In the genomic region with DNA sequence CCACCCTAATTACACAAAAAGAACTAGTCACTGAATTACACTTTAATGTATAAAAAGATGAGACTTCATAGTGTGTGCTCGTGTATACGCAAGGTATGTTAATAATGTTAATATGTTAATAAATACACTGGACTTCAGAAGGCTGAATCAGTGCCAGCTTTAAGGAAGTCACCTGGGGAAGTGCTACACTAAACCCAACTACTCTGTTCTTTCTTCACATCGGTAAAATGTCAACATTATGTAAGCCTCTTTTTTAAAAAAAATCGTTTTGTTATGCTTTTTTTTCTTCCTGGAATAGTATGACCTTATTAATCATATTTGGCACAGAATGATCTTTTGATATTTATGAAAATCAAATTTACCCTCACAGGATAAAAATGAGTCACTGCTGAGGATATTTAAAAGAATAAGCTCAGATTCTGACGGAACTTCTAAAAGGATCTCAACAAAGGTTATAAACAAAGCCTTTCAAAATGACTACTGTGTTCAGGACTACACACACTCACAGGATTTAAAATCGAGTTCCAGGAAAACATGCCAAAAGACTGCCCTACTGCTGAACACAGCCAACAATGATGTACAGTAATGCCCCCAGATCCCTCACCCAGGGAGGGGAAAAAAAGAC, we compare ENCODE assay signal across 21 cellular contexts.
DNase-seq lines count a peak whose midpoint lies in the region; ATAC-seq, FAIRE-seq and TF ChIP-seq lines count a peak whose summit lies in the region.
"Had no signal": no experiment of that assay in that cellular context is flagged by ENCODE, and none has a peak within 500 bp of the region (broad histone marks: within the 10 kb centered on the region; RNA-seq: fewer than 3 reads in every experiment).

No MANE protein-coding gene starts in this region.

- no peaks in the 10 kb centered on the region for H3K36me3 Mint-ChIP-seq in Calu3 (ENCODE audit: insufficient read depth, unreplicated experiment)

- H3K9ac ChIP-seq in endothelial cell of umbilical vein (replicated peaks; ENCODE audit: extremely low read depth, insufficient read depth, low read length) = peak overlapping the region; percentile 24

- BruUV-seq in Calu3 (replicated peaks; lab: Mats Ljungman, UMichigan) (no TSS peak), OCI-LY7 (replicated peaks; lab: Mats Ljungman, UMichigan) (TSS peak; percentile 22), endothelial cell of umbilical vein (replicated peaks; lab: Mats Ljungman, UMichigan) (no TSS peak)

- H2AFZ ChIP-seq in OCI-LY7 (ENCODE audit: low read length) = no peak overlapping the region
- no peak overlapping the region for H2AFZ ChIP-seq in endothelial cell of umbilical vein (ENCODE audit: low read depth, low read length)

- no peak for TF ChIP-seq POLR2A in endothelial cell of umbilical vein (IDR thresholded peaks at IDR 0.05; ENCODE audit: low read depth, low read length)

- peak overlapping the region; percentile 27 for H3K27ac Mint-ChIP-seq in Calu3 (ENCODE audit: unreplicated experiment)
- H3K27ac Mint-ChIP-seq: B cell, HFFc6 had no signal

- no peak for FAIRE-seq in endothelial cell of umbilical vein (lab: Jason Lieb, UNC)
- FAIRE-seq: colon had no signal

- peaks cover 21% of the 10 kb centered on the region for H3K4me1 Mint-ChIP-seq in Calu3 (ENCODE audit: low read depth, unreplicated experiment)
- H3K4me1 Mint-ChIP-seq: B cell had no signal

- H3K9me3 Mint-ChIP-seq in Calu3 (ENCODE audit: low read depth, unreplicated experiment) = no peaks in the 10 kb centered on the region

- H3K79me2 ChIP-seq in OCI-LY7 (ENCODE audit: insufficient read depth, low read depth, low read length) (no peaks in the 10 kb centered on the region), endothelial cell of umbilical vein (ENCODE audit: control insufficient read depth, insufficient read depth, low read length) (no peaks in the 10 kb centered on the region)

- TF ChIP-seq CTCF in Calu3 (IDR thresholded peaks at IDR 0.05; ENCODE audit: unreplicated experiment) (no peak), OCI-LY7 (conservative IDR thresholded peaks at IDR 0.05; ENCODE audit: low read length) (no peak), endothelial cell of umbilical vein (IDR thresholded peaks at IDR 0.05; ENCODE audit: extremely low read depth in 1 of 2, insufficient read depth in 1 of 2, low read depth in 1 of 2, low read length in 2 of 2) (no peak)

- no peaks in the 10 kb centered on the region for H3K27me3 Mint-ChIP-seq in Calu3 (ENCODE audit: unreplicated experiment)
- H3K27me3 Mint-ChIP-seq: B cell had no signal

- H3K36me3 ChIP-seq in OCI-LY7 (ENCODE audit: insufficient read depth, low read length) (no peaks in the 10 kb centered on the region), endothelial cell of umbilical vein (ENCODE audit: control insufficient read depth in 2 of 2, extremely low read depth in 1 of 2, insufficient read depth in 2 of 2, low read length in 2 of 2) (no peaks in the 10 kb centered on the region), muscle layer of duodenum (ENCODE audit: control insufficient read depth in 1 of 2, insufficient read depth in 2 of 2, low read length in 2 of 2) (no peaks in the 10 kb centered on the region)

- H3K27ac ChIP-seq in OCI-LY7 (ENCODE audit: low read depth, low read length, poor library complexity, severe bottlenecking) (no peak overlapping the region), endothelial cell of umbilical vein (ENCODE audit: insufficient read depth, low read depth, low read length) (peak overlapping the region; percentile 63), muscle layer of duodenum (ENCODE audit: low read length) (peak overlapping the region; percentile 56)
- H3K27ac ChIP-seq: psoas muscle had no signal

- H3K9me3 ChIP-seq in OCI-LY7 (ENCODE audit: low read length) = no peaks in the 10 kb centered on the region
- no peaks in the 10 kb centered on the region for H3K9me3 ChIP-seq in endothelial cell of umbilical vein (replicated peaks; ENCODE audit: control insufficient read depth, insufficient read depth, low read length)
- H3K9me3 ChIP-seq in muscle layer of duodenum (ENCODE audit: control insufficient read depth in 1 of 2, low read length in 2 of 2) = no peaks in the 10 kb centered on the region
- H3K9me3 ChIP-seq: psoas muscle had no signal

- no peaks in the 10 kb centered on the region for H3K4me1 ChIP-seq in OCI-LY7 (ENCODE audit: insufficient read depth, low read length, poor library complexity, severe bottlenecking)
- H3K4me1 ChIP-seq in endothelial cell of umbilical vein (ENCODE audit: control insufficient read depth, extremely low read depth, insufficient read depth, low read length) = peaks cover 12% of the 10 kb centered on the region
- H3K4me1 ChIP-seq in muscle layer of duodenum (ENCODE audit: control insufficient read depth in 1 of 2, insufficient read depth in 2 of 2, low read length in 2 of 2) = no peaks in the 10 kb centered on the region
- H3K4me1 ChIP-seq: psoas muscle had no signal

- intact Hi-C loops in Calu3 (cut with micrococcal nuclease; ENCODE audit: unreplicated experiment) = no loop called here
- intact Hi-C loops in OCI-LY7 (cut with micrococcal nuclease; ENCODE audit: unreplicated experiment) = no loop called here
- intact Hi-C loops in endothelial cell of umbilical vein (cut with micrococcal nuclease) = loop anchor here (1.0 to 5.0 kb wide), 2 partner anchors 136 to 371 kb away; a partner anchor contains a TSS

- no peak for ATAC-seq in HG02642 (IDR thresholded peaks at IDR 0.05; ENCODE audit: poor library complexity, unreplicated experiment)
- ATAC-seq: left cardiac atrium, Right ventricle myocardium inferior had no signal

- peak overlapping the region; percentile 24 for H3K4me3 Mint-ChIP-seq in Calu3 (ENCODE audit: low read depth, unreplicated experiment)
- H3K4me3 Mint-ChIP-seq: B cell; HFFc6; T-helper 1 cell treated with Interleukin-12 subunit alpha and Interleukin-12 subunit beta and Interleukin-4 antibody, amounts not matched to agents 30 μg/mL and 1 μg/mL, for 36 hours had no signal

- H3K9me2 ChIP-seq in OCI-LY7 (ENCODE audit: insufficient read depth, low read length) = no peaks in the 10 kb centered on the region

- no peaks in the 10 kb centered on the region for H3K9me1 ChIP-seq in endothelial cell of umbilical vein (replicated peaks; ENCODE audit: control insufficient read depth, extremely low read depth, insufficient read depth, low read length)

- CTCF ChIA-PET in Calu3 (lab: Charles Lee) = interaction anchor here (0.7 to 1.3 kb wide), 6 partner anchors 9 to 441 kb away, joined by 3 to 8 read pairs (median 3); no protein-coding TSS in a partner anchor
- CTCF ChIA-PET in OCI-LY7 (lab: Charles Lee; ENCODE audit: unreplicated experiment) = no interaction called here
- CTCF ChIA-PET in endothelial cell of umbilical vein (lab: Charles Lee) = interaction anchor here (0.5 to 2.2 kb wide), 9 partner anchors 9 to 371 kb away, joined by 3 to 5 read pairs (median 4); no protein-coding TSS in a partner anchor
- CTCF ChIA-PET in HEK293T (lab: Yijun Ruan, JAX) = no interaction called here

- H3K4me2 ChIP-seq in OCI-LY7 (ENCODE audit: low read length) (no peak overlapping the region), endothelial cell of umbilical vein (ENCODE audit: insufficient read depth, low read length) (peak overlapping the region; percentile 58)

- dilution Hi-C loops in endothelial cell of umbilical vein (cut with MboI; ENCODE audit: extremely low pct_ligation_motif_present, low sequenced_read_pairs) = no loop called here

- H3K4me3 ChIP-seq in OCI-LY7 (ENCODE audit: low read depth, low read length, poor library complexity, severe bottlenecking) (no peak overlapping the region), endothelial cell of umbilical vein (replicated peaks in 1 of 3; ENCODE audit: insufficient read depth in 1 of 3, low read depth in 1 of 3, low read length in 3 of 3) (no peak overlapping the region), muscle layer of duodenum (ENCODE audit: low read depth in 1 of 2, low read length in 2 of 2) (no peak overlapping the region)
- H3K4me3 ChIP-seq: psoas muscle had no signal

- POLR2A ChIA-PET in OCI-LY7 (lab: Charles Lee) (interaction anchor here (1.4 kb wide), 1 partner anchor 30 kb away, joined by 3 read pairs; no protein-coding TSS in a partner anchor), endothelial cell of umbilical vein (lab: Charles Lee) (no interaction called here), HEK293T (lab: Yijun Ruan, JAX) (no interaction called here)

- DNase-seq in Calu3 (no peak), OCI-LY7 (ENCODE audit: low spot score) (no peak), endothelial cell of umbilical vein (ENCODE audit: low read depth, low spot score) (peak; percentile 77), AG08395 (ENCODE audit: low spot score) (no peak), HEK293T (ENCODE audit: extremely low spot score) (no peak), Kasumi-1 (lab: John Stamatoyannopoulos, UW) (no peak)
- DNase-seq: activated CD4-positive, CD25-positive, alpha-beta regulatory T cell; DMS 273 treated with DMSO at 0.1 percent for 48 hours; HFFc6; hippocampal formation; left cardiac atrium; NCI-H1092 treated with DMSO at 0.1 percent for 48 hours; NK-92 treated with Interleukin-12 subunit alpha and Interleukin-12 subunit beta, amount 100 ng/mL, for 24 hours; psoas muscle; stimulated activated CD4-positive, alpha-beta T cell treated with anti-CD3 and anti-CD28 coated beads, Interleukin-15, amount 100 ng/mL, for 24 hours had no signal

- H4K20me1 ChIP-seq in OCI-LY7 (ENCODE audit: insufficient read depth, low read length) (no peaks in the 10 kb centered on the region), endothelial cell of umbilical vein (replicated peaks; ENCODE audit: control insufficient read depth, extremely low read depth, insufficient read depth, low read length) (no peaks in the 10 kb centered on the region)

- no peaks in the 10 kb centered on the region for H3K27me3 ChIP-seq in endothelial cell of umbilical vein (ENCODE audit: control insufficient read depth in 2 of 2, insufficient read depth in 2 of 2, low read length in 2 of 2)
- H3K27me3 ChIP-seq in muscle layer of duodenum (ENCODE audit: low read depth, low read length) = no peaks in the 10 kb centered on the region

TF ChIP-seq in endothelial cell of umbilical vein, 7 proteins besides CTCF, POLR2A, EP300 and RAD21 (continues in another document):
- TF ChIP-seq JUN (IDR thresholded peaks at IDR 0.05; ENCODE audit: borderline replicate concordance, insufficient read depth, insufficient read length, low read depth) = peak; percentile 41
- no peak for TF ChIP-seq POLR2AphosphoS5 (IDR thresholded peaks at IDR 0.05; ENCODE audit: insufficient read depth, low read depth, low read length)
- peak; percentile 58 for TF ChIP-seq FOS (IDR thresholded peaks at IDR 0.05; ENCODE audit: borderline replicate concordance, insufficient read depth, low read length)

TF ChIP-seq in HEK293T, 16 proteins besides CTCF, POLR2A, EP300 and RAD21 (continues in another document):
- TF ChIP-seq LEF1 (IDR thresholded peaks at IDR 0.05; ENCODE audit: borderline replicate concordance) (no peak), L3MBTL2 (conservative IDR thresholded peaks at IDR 0.05) (no peak), ARNT (IDR thresholded peaks at IDR 0.05) (no peak), ELF4 (IDR thresholded peaks at IDR 0.05) (no peak), HDGF (IDR thresholded peaks at IDR 0.05; ENCODE audit: borderline replicate concordance) (no peak), SP1 (IDR thresholded peaks at IDR 0.05) (no peak), FOXA1 (IDR thresholded peaks at IDR 0.05) (no peak), NFRKB (IDR thresholded peaks at IDR 0.05) (no peak), SUZ12 (IDR thresholded peaks at IDR 0.05) (no peak)

Comparison
In these comparisons a context has a peak if more than half of its experiments do, and no peak if none do; other contexts are left out.
1. CTCF ChIA-PET loops: an anchor here in Calu3 (0.7 to 1.3 kb wide) and endothelial cell of umbilical vein (0.5 to 2.2 kb wide); none called in OCI-LY7 and HEK293T.